Comparison of ENCODE assay signal across 31 cellular contexts in the genomic region with DNA sequence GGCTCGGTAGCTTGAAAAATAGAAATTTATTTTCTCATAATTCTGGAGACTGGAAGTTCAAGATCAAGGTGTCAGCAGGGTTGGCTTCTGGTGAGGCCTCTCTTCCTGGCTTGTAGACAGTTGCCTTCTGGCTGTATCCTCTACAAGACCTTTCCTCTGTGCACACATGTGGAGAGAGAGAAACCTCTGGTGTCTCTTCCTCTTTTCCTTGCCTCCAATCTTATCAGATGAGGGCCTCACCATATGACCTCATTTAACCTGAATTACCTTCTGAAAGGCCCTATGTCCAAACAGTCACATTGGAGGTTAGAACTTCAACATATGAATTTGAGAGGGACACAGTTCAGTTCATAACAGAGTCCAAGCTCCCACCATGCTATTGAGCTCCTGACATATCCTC.
"Had no signal": no experiment of that assay in that cellular context is flagged by ENCODE, and none has a peak within 500 bp of the region (broad histone marks: within the 10 kb centered on the region; RNA-seq: fewer than 3 reads in every experiment).

No MANE protein-coding gene starts in this region.

- H3K27ac ChIP-seq: adrenal gland, body of pancreas, brain microvascular endothelial cell, breast epithelium, WERI-Rb-1 had no signal

- H3K9me3 ChIP-seq: adrenal gland, body of pancreas had no signal

- H3K4me3 ChIP-seq: adrenal gland, body of pancreas, breast epithelium had no signal

- ATAC-seq: activated CD8-positive, alpha-beta T cell treated with anti-CD3 and anti-CD28 coated beads for 36 hours; activated naive CD4-positive, alpha-beta T cell treated with anti-CD3 and anti-CD28 coated beads, Interleukin-2, amount 50 U/mL, for 72 hours; activated T-cell treated with anti-CD3 and anti-CD28 coated beads, Interleukin-2, amount 50 U/mL, for 4 hours; activated T-cell treated with anti-CD3 and anti-CD28 coated beads, Interleukin-2, amount 50 U/mL, for 72 hours; activated T-helper 17 cell treated with anti-CD3 and anti-CD28 coated beads, Interleukin-2, amount 50 U/mL, for 72 hours; body of pancreas; WTC11 had no signal

- H3K36me3 ChIP-seq: adrenal gland, brain microvascular endothelial cell, breast epithelium, WERI-Rb-1 had no signal

- H3K4me1 ChIP-seq: body of pancreas, breast epithelium had no signal

- H3K27me3 ChIP-seq: adrenal gland, body of pancreas, brain microvascular endothelial cell, breast epithelium had no signal

- DNase-seq: activated CD4-positive, alpha-beta memory T cell treated with anti-CD3 and anti-CD28 coated beads for 36 hours; activated CD4-positive, alpha-beta T cell treated with anti-CD3 and anti-CD28 coated beads, Interleukin-2, amount 10 ng/mL, durations not matched to agents 24 days and 14 days; activated CD4-positive, alpha-beta T cell treated with anti-CD3 and anti-CD28 coated beads, Interleukin-2, amount 50 U/mL, for 1 hour; activated CD4-positive, alpha-beta T cell treated with anti-CD3 and anti-CD28 coated beads, Interleukin-2, amount 50 U/mL, for 4 hours; activated CD4-positive, CD25-positive, alpha-beta regulatory T cell; activated CD4-positive, CD25-positive, alpha-beta regulatory T cell treated with anti-CD3 and anti-CD28 coated beads, Interleukin-2, amount 50 U/mL, for 72 hours; activated CD8-positive, alpha-beta memory T cell treated with anti-CD3 and anti-CD28 coated beads, Interleukin-2, amount 50 U/mL, for 4 hours; activated CD8-positive, alpha-beta T cell treated with anti-CD3 and anti-CD28 coated beads for 36 hours; activated effector memory CD4-positive, alpha-beta T cell treated with anti-CD3 and anti-CD28 coated beads, Interleukin-2, amount 50 U/mL, for 16 hours; activated gamma-delta T cell treated with Interleukin-2 at 50 U/mL for 16 hours; activated naive CD4-positive, alpha-beta T cell; activated naive CD4-positive, alpha-beta T cell treated with anti-CD3 and anti-CD28 coated beads for 36 hours; activated naive CD4-positive, alpha-beta T cell treated with anti-CD3 and anti-CD28 coated beads, Interleukin-2, amount 50 U/mL, for 16 hours; activated naive CD8-positive, alpha-beta T cell treated with anti-CD3 and anti-CD28 coated beads for 36 hours; activated T-cell treated with anti-CD3 and anti-CD28 coated beads for 4 hours; activated T-cell treated with anti-CD3 and anti-CD28 coated beads, Interleukin-2, amount 50 U/mL, for 1 hour; activated T-cell treated with anti-CD3 and anti-CD28 coated beads, Interleukin-2, amount 50 U/mL, for 4 hours; activated T-cell treated with anti-CD3 and anti-CD28 coated beads, Interleukin-2, amount 50 U/mL, for 72 hours; adrenal gland; amniotic stem cell; aorta; body of pancreas; brain microvascular endothelial cell; central memory CD4-positive, alpha-beta T cell; T-helper 2 cell; T-helper 9 cell; WERI-Rb-1 had no signal
